Comparison of ENCODE assay signal across 8 cellular contexts in genomic region chr15:67064607-67065530, GRCh38. TPM values are rescaled to one million over a fixed set of nuclear protein-coding genes. Genes with fewer than 3 reads are reported as not detected.
DNase-seq lines count a peak whose midpoint lies in the region; ATAC-seq, FAIRE-seq and TF ChIP-seq lines count a peak whose summit lies in the region.

No MANE protein-coding gene starts in this region.

- H3K9me3 ChIP-seq in AG04450 (ENCODE audit: control insufficient read depth, insufficient read depth, low read length) (peaks cover 3% of the 10 kb centered on the region; the same call in 1 of the 2 replicates), pancreas (no peaks in the 10 kb centered on the region)

- 2% methylated on average over 46 to 75 of the region's 75 CpGs for WGBS in pancreas, 2 donors

- H3K4me3 ChIP-seq in AG04450 (ENCODE audit: low read depth, low read length), result peak overlapping the region; percentile 54
- peak overlapping the region; percentile 51 to 91 for H3K4me3 ChIP-seq in foreskin fibroblast (ENCODE audit: low read depth in 1 of 2, low read length in 2 of 2)
- H3K4me3 ChIP-seq in pancreas, result peak overlapping the region; percentile 26 to 86 (median 66)

- peak; percentile 29 for ATAC-seq in GM19035 (IDR thresholded peaks at IDR 0.05; ENCODE audit: unreplicated experiment)
- peak; percentile 3 to 6 for ATAC-seq in activated T-cell treated with anti-CD3 and anti-CD28 coated beads, Interleukin-2, amount 50 U/mL, for 4 hours
- peak; percentile 17 to 26 (median 21) for ATAC-seq in pancreas

- peaks cover under 1% of the 10 kb centered on the region for H3K36me3 Mint-ChIP-seq in activated T-cell treated with anti-CD3 and anti-CD28 coated beads, Interleukin-2, amount 50 U/mL, for 4 hours (ENCODE audit: insufficient read depth)

- peak; percentile 24; the same call in 1 of the 2 replicates for TF ChIP-seq CTCF in AG04450 (IDR thresholded peaks at IDR 0.05; ENCODE audit: low read depth, low read length)
- no peak for TF ChIP-seq CTCF in foreskin fibroblast (IDR thresholded peaks at IDR 0.05; ENCODE audit: low read depth, low read length)
- no peak for TF ChIP-seq CTCF in pancreas (IDR thresholded peaks at IDR 0.05)

- CTCF ChIA-PET in AG04450 (lab: Charles Lee), result interaction anchor here (0.6 to 1.9 kb wide), 5 partner anchors 14 to 125 kb away, joined by 3 to 5 read pairs (median 3); no protein-coding TSS in a partner anchor

- peaks cover 23 to 47% (median 42%) of the 10 kb centered on the region in 3 donors for H3K4me1 ChIP-seq in pancreas

- H3K27me3 ChIP-seq in AG04450 (ENCODE audit: control insufficient read depth, insufficient read depth, low read length) (no peaks in the 10 kb centered on the region), pancreas (no peaks in the 10 kb centered on the region)

- peak overlapping the region; percentile 72 for H3K4me3 Mint-ChIP-seq in activated T-cell treated with anti-CD3 and anti-CD28 coated beads, Interleukin-2, amount 50 U/mL, for 4 hours

- H3K27ac ChIP-seq in AG04450 (ENCODE audit: low read depth, low read length) (peak overlapping the region; percentile 65), pancreas (peak overlapping the region; percentile 92 to 95 (median 95))

- H3K36me3 ChIP-seq in pancreas, result no peaks in the 10 kb centered on the region

- intact Hi-C loops in pancreas (cut with DNase I), result loop anchor here in 2 of 3 donors (5.0 to 10.0 kb wide), 2 partner anchors 118 to 120 kb away; no protein-coding TSS in a partner anchor

- DNase-seq in AG04450 (ENCODE audit: low read depth, low spot score) (no peak), HuH-7.5 (ENCODE audit: low spot score) (peak; percentile 66), foreskin fibroblast (no peak), pancreas (peak in 5 of 6 donors; percentile 68 to 89 (median 75)), NCI-H128 (lab: John Stamatoyannopoulos, UW; ENCODE audit: unreplicated experiment) (no peak), SKM-1 treated with dmso at 0.1 percent for 144 hours (lab: John Stamatoyannopoulos, UW; ENCODE audit: unreplicated experiment) (no peak)
- DNase-seq in activated T-cell treated with anti-CD3 and anti-CD28 coated beads, Interleukin-2, amount 50 U/mL, for 4 hours, result peak; percentile 24

- H3K27me3 Mint-ChIP-seq in activated T-cell treated with anti-CD3 and anti-CD28 coated beads, Interleukin-2, amount 50 U/mL, for 4 hours (ENCODE audit: low read depth), result no peaks in the 10 kb centered on the region

- POLR2A ChIA-PET in AG04450 (lab: Yijun Ruan, JAX), result interaction anchor here (0.8 to 3.2 kb wide), 16 partner anchors 9 to 118 kb away, joined by 3 to 25 read pairs (median 6); no protein-coding TSS in a partner anchor

- no peaks in the 10 kb centered on the region for H3K9me3 Mint-ChIP-seq in activated T-cell treated with anti-CD3 and anti-CD28 coated beads, Interleukin-2, amount 50 U/mL, for 4 hours

- peaks cover 57% of the 10 kb centered on the region for H3K4me1 Mint-ChIP-seq in activated T-cell treated with anti-CD3 and anti-CD28 coated beads, Interleukin-2, amount 50 U/mL, for 4 hours (ENCODE audit: low read depth)

- FAIRE-seq in pancreas (lab: Jason Lieb, UNC), result no peak

RNA-seq across cellular contexts. Expression of gene SMAD3, which starts 0.5 kb away (rescaled TPM):
- 115 and 138 TPM in 2 replicates for polyA plus RNA-seq in AG04450 (2011; rRNA removed)
- polyA minus RNA-seq in AG04450 (2011; rRNA and poly(A)+ RNA removed), result 168 and 203 TPM in 2 replicates
- total RNA-seq in activated T-cell treated with anti-CD3 and anti-CD28 coated beads, Interleukin-2, amount 50 U/mL, for 4 hours, result 10 to 100 TPM; 23.2 to 25.7 (median 24.4) TPM
- 10 to 100 TPM; 15.6 to 42.5 (median 23.8) TPM for total RNA-seq in pancreas
- 10 to 100 TPM in 1 of 2 donors, 1 to 10 TPM in 1; 7.9 to 13.5 TPM for polyA plus RNA-seq in pancreas

Comparison
In these comparisons a context has a peak if more than half of its experiments do, and no peak if none do; other contexts are left out.
1. DNase-seq: peak in HuH-7.5 (single experiment), activated T-cell treated with anti-CD3 and anti-CD28 coated beads, Interleukin-2, amount 50 U/mL, for 4 hours (single experiment) and pancreas (5 of 6); none in AG04450 (single experiment), foreskin fibroblast (0 of 2), NCI-H128 (single experiment) and SKM-1 treated with dmso at 0.1 percent for 144 hours (single experiment).
2. Peak in every context shown above with its lines, with median percentiles within 50 percentile points of each other: H3K4me3 ChIP-seq and ATAC-seq.